In the genomic region with DNA sequence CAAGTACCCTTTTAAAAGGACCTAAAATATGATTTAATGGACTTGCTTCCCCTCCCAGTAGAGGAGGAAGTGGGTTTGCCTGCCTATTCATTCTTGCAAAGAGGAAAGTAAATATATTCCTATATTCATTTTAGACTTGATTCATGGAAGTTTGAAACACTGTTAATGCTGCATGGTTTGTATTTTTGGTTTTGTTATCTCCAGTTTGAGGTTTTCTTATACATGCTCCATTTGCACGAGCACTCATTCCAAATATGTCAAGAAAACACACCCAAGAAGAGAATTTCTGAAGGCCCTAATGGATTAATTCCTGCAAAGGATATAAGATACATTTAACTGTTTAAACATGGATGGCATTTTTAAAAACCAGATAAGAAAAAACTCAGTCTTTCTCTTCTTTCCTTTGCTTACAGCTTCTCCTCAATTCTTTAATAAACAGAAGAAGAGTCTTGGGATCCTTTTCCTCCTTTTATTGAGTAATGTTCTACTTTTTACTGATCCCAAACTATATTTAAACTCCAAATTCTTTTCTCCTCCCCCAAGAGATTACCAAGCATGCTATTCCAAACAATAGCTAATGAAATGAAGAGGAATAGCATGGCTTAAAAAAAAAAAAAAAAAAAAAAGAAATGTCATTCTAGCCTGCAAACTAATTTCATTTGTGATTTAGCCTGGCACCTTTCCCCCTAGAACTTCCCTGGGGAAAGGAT, we compare ENCODE assay signal across 25 cellular contexts. TPM values are rescaled to one million over a fixed set of nuclear protein-coding genes. Genes with fewer than 3 reads are reported as not detected.
DNase-seq lines count a peak whose midpoint lies in the region; FAIRE-seq and TF ChIP-seq lines count a peak whose summit lies in the region.
"Had no signal": no experiment of that assay in that cellular context is flagged by ENCODE, and none has a peak within 500 bp of the region (broad histone marks: within the 10 kb centered on the region; RNA-seq: fewer than 3 reads in every experiment).

No MANE protein-coding gene starts in this region.

- peaks cover 26% of the 10 kb centered on the region for H3K9me3 ChIP-seq in left ventricle myocardium inferior (replicated peaks)
- H3K9me3 ChIP-seq in right atrium auricular region, result peaks cover 0 to 16% of the 10 kb centered on the region in 2 donors
- H3K9me3 ChIP-seq in keratinocyte (ENCODE audit: control insufficient read depth, low read depth, low read length), result no peaks in the 10 kb centered on the region
- H3K9me3 ChIP-seq: ascending aorta had no signal

- no peaks in the 10 kb centered on the region for H3K9me1 ChIP-seq in keratinocyte (ENCODE audit: control insufficient read depth, extremely low read depth, insufficient read depth, low read length)

- peaks cover 15% of the 10 kb centered on the region for H3K4me1 Mint-ChIP-seq in brain

- H3K27me3 Mint-ChIP-seq in brain, result no peaks in the 10 kb centered on the region

- no peaks in the 10 kb centered on the region for H3K27me3 ChIP-seq in left ventricle myocardium inferior (ENCODE audit: low read depth)
- no peaks in the 10 kb centered on the region for H3K27me3 ChIP-seq in right atrium auricular region
- H3K27me3 ChIP-seq in keratinocyte (ENCODE audit: control insufficient read depth, extremely low read depth, insufficient read depth, low read length), result no peaks in the 10 kb centered on the region
- H3K27me3 ChIP-seq: ascending aorta, esophagus muscularis mucosa had no signal

- H4K20me1 ChIP-seq in keratinocyte (ENCODE audit: control insufficient read depth, extremely low read depth, insufficient read depth, low read length), result no peaks in the 10 kb centered on the region

- H3K79me2 ChIP-seq in keratinocyte (ENCODE audit: control insufficient read depth, insufficient read depth, low read length), result no peaks in the 10 kb centered on the region

- no peaks in the 10 kb centered on the region for H3K36me3 Mint-ChIP-seq in brain
- H3K36me3 Mint-ChIP-seq: natural killer cell had no signal

- TF ChIP-seq CTCF in left ventricle myocardium inferior (IDR thresholded peaks at IDR 0.05; ENCODE audit: borderline replicate concordance) (no peak), right atrium auricular region (IDR thresholded peaks at IDR 0.05) (no peak), brain (conservative IDR thresholded peaks at IDR 0.05) (no peak), keratinocyte (optimal IDR thresholded peaks at IDR 0.05 in 1 of 3, IDR thresholded peaks at IDR 0.05 in 1 of 3, conservative IDR thresholded peaks at IDR 0.05 in 1 of 3; ENCODE audit: extremely low read depth in 1 of 3, insufficient read depth in 2 of 3, low read length in 3 of 3) (no peak), foreskin fibroblast (IDR thresholded peaks at IDR 0.05; ENCODE audit: low read depth, low read length) (no peak)

- peak overlapping the region; percentile 42 for H3K4me2 ChIP-seq in keratinocyte (ENCODE audit: control insufficient read depth, extremely low read depth, insufficient read depth, low read depth, low read length)

- intact Hi-C loops in left ventricle myocardium inferior (cut with micrococcal nuclease), result no loop called here

- FAIRE-seq in keratinocyte (lab: Jason Lieb, UNC), result no peak

- peaks cover 6 to 23% (median 17%) of the 10 kb centered on the region in 5 experiments for H3K9me3 Mint-ChIP-seq in brain

- peak overlapping the region in 3 of 5 experiments; percentile 43 to 75 (median 70) for H3K4me3 Mint-ChIP-seq in brain
- H3K4me3 Mint-ChIP-seq: natural killer cell had no signal

- H3K4me3 ChIP-seq in left ventricle myocardium inferior (peak overlapping the region; percentile 31), right atrium auricular region (no peak overlapping the region), keratinocyte (ENCODE audit: control insufficient read depth in 2 of 3, extremely low read depth in 1 of 3, insufficient read depth in 2 of 3, low read depth in 1 of 3, low read length in 3 of 3) (no peak overlapping the region), foreskin fibroblast (ENCODE audit: low read depth in 1 of 2, low read length in 2 of 2) (peak overlapping the region in 1 of 2 donors; percentile 10)

- H3K36me3 ChIP-seq in left ventricle myocardium inferior (no peaks in the 10 kb centered on the region), right atrium auricular region (no peaks in the 10 kb centered on the region), keratinocyte (ENCODE audit: control insufficient read depth in 2 of 2, extremely low read depth in 1 of 2, insufficient read depth in 2 of 2, low read length in 2 of 2) (no peaks in the 10 kb centered on the region)
- H3K36me3 ChIP-seq: ascending aorta, esophagus muscularis mucosa had no signal

- peaks cover 6% of the 10 kb centered on the region for H3K4me1 ChIP-seq in left ventricle myocardium inferior
- no peaks in the 10 kb centered on the region for H3K4me1 ChIP-seq in right atrium auricular region
- H3K4me1 ChIP-seq in keratinocyte (ENCODE audit: control insufficient read depth, extremely low read depth, insufficient read depth, low read length), result no peaks in the 10 kb centered on the region
- H3K4me1 ChIP-seq: ascending aorta had no signal

- dilution Hi-C loops in keratinocyte (cut with MboI; ENCODE audit: extremely low pct_ligation_motif_present, low sequenced_read_pairs), result no loop called here

- H3K27ac ChIP-seq in left ventricle myocardium inferior (replicated peaks), result peak overlapping the region; percentile 18
- no peak overlapping the region for H3K27ac ChIP-seq in right atrium auricular region
- H3K27ac ChIP-seq in keratinocyte (ENCODE audit: control insufficient read depth, insufficient read depth, low read length), result no peak overlapping the region
- H3K27ac ChIP-seq: ascending aorta, esophagus muscularis mucosa had no signal

- no peak overlapping the region for H2AFZ ChIP-seq in keratinocyte (ENCODE audit: control insufficient read depth, low read length)

- no peak overlapping the region for H3K9ac ChIP-seq in keratinocyte (ENCODE audit: control insufficient read depth, extremely low read depth, insufficient read depth, low read length)

- H3K27ac Mint-ChIP-seq in brain, result peak overlapping the region in 4 of 5 experiments; percentile 53 to 94 (median 78)
- H3K27ac Mint-ChIP-seq: natural killer cell had no signal

- no peak for DNase-seq in left ventricle myocardium inferior
- no peak for DNase-seq in right atrium auricular region (ENCODE audit: low spot score)
- no peak for DNase-seq in keratinocyte (ENCODE audit: low read depth, low spot score)
- no peak for DNase-seq in ureter (ENCODE audit: low spot score)
- no peak for DNase-seq in activated CD4-positive, alpha-beta T cell treated with anti-CD3 and anti-CD28 coated beads for 4 hours
- no peak for DNase-seq in foreskin fibroblast
- no peak for DNase-seq in germinal center (ENCODE audit: low spot score)
- DNase-seq: activated CD4-positive, alpha-beta T cell treated with anti-CD3 and anti-CD28 coated beads for 48 hours; activated naive CD4-positive, alpha-beta T cell treated with anti-CD3 and anti-CD28 coated beads, Interleukin-2, amount 50 U/mL, for 16 hours; C1 segment of cervical spinal cord; Calu3; effector CD8-positive, alpha-beta T cell; Kasumi-1; left cardiac atrium; natural killer cell; NCI-H1092; NCI-H187 treated with DMSO at 0.1 percent for 48 hours; NCI-H2227 treated with DMSO at 0.1 percent for 48 hours; NCI-H774; SHP77; T-helper 1 cell had no signal

RNA-seq across cellular contexts. Expression of gene LDB2, which starts 54.6 kb away (rescaled TPM):
- 29.6 TPM for total RNA-seq in left ventricle myocardium inferior
- 10 to 100 TPM; 35.2 to 64.4 TPM for total RNA-seq in right atrium auricular region
- 13.2 TPM for polyA plus RNA-seq in brain (ENCODE audit: insufficient read depth, low read depth, low replicate concordance)
- polyA plus RNA-seq in keratinocyte, result not detected in 3 replicates
- not detected for polyA plus RNA-seq in keratinocyte (2011; ENCODE audit: low read depth)
- polyA plus RNA-seq in keratinocyte (2011; cell fraction: cytosol; rRNA removed), result not detected in 2 replicates
- polyA plus RNA-seq in keratinocyte (2011; cell fraction: nucleus; rRNA removed), result not detected in 2 replicates
- polyA plus RNA-seq in keratinocyte (2012; ENCODE audit: low replicate concordance), result not detected in 2 replicates
- 2.4 TPM in 1 of 3 replicates, not detected in the others for polyA minus RNA-seq in keratinocyte
- not detected for polyA minus RNA-seq in keratinocyte (2011; cell fraction: cytosol; rRNA and poly(A)+ RNA removed)
- polyA minus RNA-seq in keratinocyte (2011; cell fraction: nucleus; rRNA and poly(A)+ RNA removed), result not detected in 2 replicates
- total RNA-seq in ureter, result 63.3 TPM
- total RNA-seq: A172, Calu3 had no signal
